9 cellular contexts compared by ENCODE assay signal in the genomic region with DNA sequence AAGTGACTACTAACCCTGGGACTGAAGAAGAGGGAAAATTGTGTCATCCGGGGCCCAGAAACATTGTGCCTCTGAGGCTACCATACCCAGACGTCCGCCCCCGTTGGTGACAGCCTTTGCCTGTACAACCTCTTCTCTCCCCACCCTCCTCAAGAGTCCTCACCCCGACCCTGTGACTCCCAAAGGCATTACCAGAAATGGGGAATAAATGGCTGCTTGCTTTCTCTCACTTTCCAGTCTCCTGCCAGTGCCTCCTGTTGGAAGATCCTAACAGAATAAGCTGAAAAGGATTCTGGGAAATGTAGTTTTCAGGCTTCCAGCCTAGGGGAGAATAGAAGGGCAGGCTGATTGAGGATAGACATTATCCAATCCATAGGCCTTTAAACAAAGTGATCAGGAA. TPM values are rescaled to one million over a fixed set of nuclear protein-coding genes. Genes with fewer than 3 reads are reported as not detected.
DNase-seq lines count a peak whose midpoint lies in the region; ATAC-seq, FAIRE-seq and TF ChIP-seq lines count a peak whose summit lies in the region.
"Had no signal": no experiment of that assay in that cellular context is flagged by ENCODE, and none has a peak within 500 bp of the region (broad histone marks: within the 10 kb centered on the region; RNA-seq: fewer than 3 reads in every experiment).

No MANE protein-coding gene starts in this region.

- H3K79me2 ChIP-seq in K562 (ENCODE audit: control insufficient read depth, insufficient read depth, low read length) = no peaks in the 10 kb centered on the region

- H3K4me3 ChIP-seq in HUES6 (ENCODE audit: low read depth, low read length) (peak overlapping the region; percentile 55), K562 (peak overlapping the region; percentile 27), esophagus muscularis mucosa (peak overlapping the region in 1 of 4 donors; percentile 29)

- H3K9me1 ChIP-seq in K562 (ENCODE audit: control insufficient read depth, insufficient read depth, low read length) = no peaks in the 10 kb centered on the region

- DNase-seq in Ammon's horn (ENCODE audit: low spot score) (peak; percentile 21), K562 (ENCODE audit: extremely low read depth in 1 of 4, low spot score in 3 of 4) (peak; percentile 27 to 38 (median 30)), lung microvascular endothelial cell (ENCODE audit: low read depth in 2 of 2) (peak; percentile 17 to 32), GDM1 (lab: John Stamatoyannopoulos, UW) (no peak), left colon (no peak), esophagus muscularis mucosa (ENCODE audit: extremely low spot score) (no peak)
- DNase-seq: immature natural killer cell had no signal

- in situ Hi-C loops in K562 (cut with MboI) = loop anchor here (10.0 kb wide), 2 partner anchors 194 to 284 kb away; no protein-coding TSS in a partner anchor

- POLR2A ChIA-PET in K562 (lab: Yijun Ruan, JAX) = interaction anchor here (0.6 kb wide), 2 partner anchors 179 to 227 kb away, joined by 3 read pairs; no protein-coding TSS in a partner anchor

- ATAC-seq in K562 (peak; percentile 90), left colon (no peak), HG02763 (IDR thresholded peaks at IDR 0.05; ENCODE audit: unreplicated experiment) (no peak)

- FAIRE-seq in K562 (lab: Jason Lieb, UNC) = peak; percentile 26

- H4K20me1 ChIP-seq in K562 (replicated peaks; ENCODE audit: control insufficient read depth, insufficient read depth, low read length) = no peaks in the 10 kb centered on the region

- H3K9ac ChIP-seq in HUES6 (ENCODE audit: low read length) (no peak overlapping the region), K562 (ENCODE audit: insufficient read depth in 1 of 2, low read depth in 2 of 2, low read length in 2 of 2) (0 out of 4 replicates have a peak overlapping the region, but pooled peaks of 1 of the 2 experiments have one; percentile 21)

- 6% methylated on average over 4 of the region's 5 CpGs for whole genome bisulfite sequencing in K562 (ENCODE audit: insufficient coverage, low coverage, missing lambda C conversion rate)
- 48% methylated on average over 5 of the region's 5 CpGs for WGBS in esophagus muscularis mucosa

- intact Hi-C loops in K562 (cut with micrococcal nuclease) (no loop called here), left colon (cut with DNase I, micrococcal nuclease) (no loop called here), esophagus muscularis mucosa (cut with DNase I) (no loop called here)

- H3K36me3 ChIP-seq in HUES6 (ENCODE audit: control insufficient read depth, insufficient read depth, low read length) (no peaks in the 10 kb centered on the region), K562 (ENCODE audit: control insufficient read depth, insufficient read depth, low read length) (no peaks in the 10 kb centered on the region), esophagus muscularis mucosa (no peaks in the 10 kb centered on the region)

- H3K4me1 ChIP-seq in HUES6 (ENCODE audit: control insufficient read depth, insufficient read depth, low read length) = no peaks in the 10 kb centered on the region
- no peaks in the 10 kb centered on the region for H3K4me1 ChIP-seq in K562 (replicated peaks in 1 of 2; ENCODE audit: control insufficient read depth in 2 of 2, insufficient read depth in 2 of 2, low read length in 2 of 2)
- no peaks in the 10 kb centered on the region for H3K4me1 ChIP-seq in esophagus muscularis mucosa

- BruUV-seq in K562 (replicated peaks; lab: Mats Ljungman, UMichigan) = no TSS peak

- no peak overlapping the region for H3K27ac ChIP-seq in HUES6 (ENCODE audit: low read depth, low read length)
- H3K27ac ChIP-seq in K562 (ENCODE audit: extremely low read depth, low read depth, low read length) = no peak overlapping the region
- H3K27ac ChIP-seq in esophagus muscularis mucosa (replicated peaks in 1 of 4) = no peak overlapping the region

- peak overlapping the region; percentile 62 for H3K4me2 ChIP-seq in K562 (ENCODE audit: insufficient read depth, low read length)

- H3K27me3 ChIP-seq in HUES6 (ENCODE audit: control insufficient read depth, insufficient read depth, low read length) (peaks cover 2% of the 10 kb centered on the region; the same call in 1 of the 2 replicates), K562 (ENCODE audit: control insufficient read depth in 2 of 2, insufficient read depth in 2 of 2, low read length in 2 of 2) (peaks cover 0 to 8% of the 10 kb centered on the region in 2 experiments; a peak in 2 of 5 replicates), esophagus muscularis mucosa (no peaks in the 10 kb centered on the region)

- TF ChIP-seq POLR2A in K562 (conservative IDR thresholded peaks at IDR 0.05) = no peak
- no peak for TF ChIP-seq POLR2A in esophagus muscularis mucosa (IDR thresholded peaks at IDR 0.05; ENCODE audit: low read depth)

- TF ChIP-seq EP300 in K562 (IDR thresholded peaks at IDR 0.05; ENCODE audit: low read length) (no peak), esophagus muscularis mucosa (IDR thresholded peaks at IDR 0.05) (no peak)

- H3K9me3 ChIP-seq in HUES6 (ENCODE audit: control insufficient read depth, insufficient read depth, low read depth, low read length) (no peaks in the 10 kb centered on the region), K562 (replicated peaks; ENCODE audit: control insufficient read depth, insufficient read depth, low read depth, low read length) (no peaks in the 10 kb centered on the region), esophagus muscularis mucosa (no peaks in the 10 kb centered on the region)

- CTCF ChIA-PET in K562 (lab: Yijun Ruan, JAX; ENCODE audit: low intra/inter-chr PET ratio) = no interaction called here

- TF ChIP-seq CTCF in K562 (IDR thresholded peaks at IDR 0.05 in 2 of 3, conservative IDR thresholded peaks at IDR 0.05 in 1 of 3; ENCODE audit: insufficient read depth in 2 of 3, low read depth in 1 of 3, low read length in 3 of 3) = peak in 2 of 3 experiments; percentile 31 to 33; a peak in 2 of 6 replicates
- no peak for TF ChIP-seq CTCF in esophagus muscularis mucosa (IDR thresholded peaks at IDR 0.05)

- TF ChIP-seq RAD21 in K562 (CRISPR knock-in tag; conservative IDR thresholded peaks at IDR 0.05 in 1 of 2, IDR thresholded peaks at IDR 0.05 in 1 of 2) = no peak

- H2AFZ ChIP-seq in K562 (ENCODE audit: low read depth, low read length) = peak overlapping the region; percentile 88

TF ChIP-seq in K562, 482 proteins besides CTCF, POLR2A, EP300 and RAD21 (continues in another document):
- TF ChIP-seq GATA2 (CRISPR knock-in tag; IDR thresholded peaks at IDR 0.05) = no peak
- peak; percentile 65; the same call in 1 of the 2 replicates for TF ChIP-seq DIDO1 (tag; IDR thresholded peaks at IDR 0.05; ENCODE audit: low read depth)
- TF ChIP-seq, protein P1, sequence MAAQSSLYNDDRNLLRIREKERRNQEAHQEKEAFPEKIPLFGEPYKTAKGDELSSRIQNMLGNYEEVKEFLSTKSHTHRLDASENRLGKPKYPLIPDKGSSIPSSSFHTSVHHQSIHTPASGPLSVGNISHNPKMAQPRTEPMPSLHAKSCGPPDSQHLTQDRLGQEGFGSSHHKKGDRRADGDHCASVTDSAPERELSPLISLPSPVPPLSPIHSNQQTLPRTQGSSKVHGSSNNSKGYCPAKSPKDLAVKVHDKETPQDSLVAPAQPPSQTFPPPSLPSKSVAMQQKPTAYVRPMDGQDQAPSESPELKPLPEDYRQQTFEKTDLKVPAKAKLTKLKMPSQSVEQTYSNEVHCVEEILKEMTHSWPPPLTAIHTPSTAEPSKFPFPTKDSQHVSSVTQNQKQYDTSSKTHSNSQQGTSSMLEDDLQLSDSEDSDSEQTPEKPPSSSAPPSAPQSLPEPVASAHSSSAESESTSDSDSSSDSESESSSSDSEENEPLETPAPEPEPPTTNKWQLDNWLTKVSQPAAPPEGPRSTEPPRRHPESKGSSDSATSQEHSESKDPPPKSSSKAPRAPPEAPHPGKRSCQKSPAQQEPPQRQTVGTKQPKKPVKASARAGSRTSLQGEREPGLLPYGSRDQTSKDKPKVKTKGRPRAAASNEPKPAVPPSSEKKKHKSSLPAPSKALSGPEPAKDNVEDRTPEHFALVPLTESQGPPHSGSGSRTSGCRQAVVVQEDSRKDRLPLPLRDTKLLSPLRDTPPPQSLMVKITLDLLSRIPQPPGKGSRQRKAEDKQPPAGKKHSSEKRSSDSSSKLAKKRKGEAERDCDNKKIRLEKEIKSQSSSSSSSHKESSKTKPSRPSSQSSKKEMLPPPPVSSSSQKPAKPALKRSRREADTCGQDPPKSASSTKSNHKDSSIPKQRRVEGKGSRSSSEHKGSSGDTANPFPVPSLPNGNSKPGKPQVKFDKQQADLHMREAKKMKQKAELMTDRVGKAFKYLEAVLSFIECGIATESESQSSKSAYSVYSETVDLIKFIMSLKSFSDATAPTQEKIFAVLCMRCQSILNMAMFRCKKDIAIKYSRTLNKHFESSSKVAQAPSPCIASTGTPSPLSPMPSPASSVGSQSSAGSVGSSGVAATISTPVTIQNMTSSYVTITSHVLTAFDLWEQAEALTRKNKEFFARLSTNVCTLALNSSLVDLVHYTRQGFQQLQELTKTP (IDR thresholded peaks at IDR 0.05; ENCODE audit: low read depth in 1 of 2, partially characterized antibody in 2 of 2) = peak in 1 of 2 experiments; percentile 87
- TF ChIP-seq MTA3 (IDR thresholded peaks at IDR 0.05; ENCODE audit: borderline replicate concordance) = peak; percentile 77

RNA-seq across cellular contexts. Expression of a gene that starts 30.8 kb away (rescaled TPM):
- total RNA-seq in K562 (2011; cell fraction: chromatin; rRNA removed; ENCODE audit: low replicate concordance) = 51.3 and 204 TPM in 2 replicates
- total RNA-seq in K562 (2011; cell fraction: nucleolus; rRNA removed) = 32.4 and 39.9 TPM in 2 replicates
- total RNA-seq in K562 (2011; cell fraction: nucleoplasm; rRNA removed) = 91.8 and 163 TPM in 2 replicates
- 47.5 and 49.0 TPM in 2 replicates for total RNA-seq in K562 (2014; rRNA removed)
- 50.5 and 61.9 TPM in 2 replicates for total RNA-seq in K562 (2014; rRNA removed; fragmentation: Illumina TruSeq; extraction: Trizol)
- 37.0 and 43.3 TPM in 2 replicates for total RNA-seq in K562 (2015; rRNA removed; fragmentation: Illumina TruSeq; extraction: Trizol)
- 50.2 and 57.8 TPM in 2 replicates for total RNA-seq in K562 (2021)
- 84.8 and 95.3 TPM in 2 replicates for polyA plus RNA-seq in K562 (2011; rRNA removed)
- polyA plus RNA-seq in K562 (2011; cell fraction: cytosol; rRNA removed) = 16.1 and 25.6 TPM in 2 replicates
- 127 and 218 TPM in 2 replicates for polyA plus RNA-seq in K562 (2011; cell fraction: nucleus; rRNA removed)
- polyA plus RNA-seq in K562 (2012) = 23.8 and 37.6 TPM in 2 replicates
- polyA plus RNA-seq in K562 (2014; fragmentation: Illumina TruSeq; extraction: Trizol) = 37.4 and 42.2 TPM in 2 replicates
- 10 to 100 TPM; 12.0 to 15.3 TPM for polyA plus RNA-seq in K562 (2014; fragmentation: Nextera tagmentation; extraction: Ambion mirVana)
- 32.6 and 39.1 TPM in 2 replicates for polyA plus RNA-seq in K562 (2014; rRNA removed)
- polyA minus RNA-seq in K562 (2011; rRNA and poly(A)+ RNA removed) = 90.4 and 110 TPM in 2 replicates
- polyA minus RNA-seq in K562 (2011; cell fraction: cytosol; rRNA and poly(A)+ RNA removed) = 23.6 and 34.6 TPM in 2 replicates
- 136 and 212 TPM in 2 replicates for polyA minus RNA-seq in K562 (2011; cell fraction: nucleus; rRNA and poly(A)+ RNA removed)
- 22.2 and 29.8 TPM in 2 replicates for total RNA-seq in lung microvascular endothelial cell
- 10 to 100 TPM; 36.7 to 48.6 TPM for total RNA-seq in left colon
- total RNA-seq in esophagus muscularis mucosa = 10 to 100 TPM; 42.8 to 56.9 (median 53.8) TPM

Comparison
In these comparisons a context has a peak if more than half of its experiments do, and no peak if none do; other contexts are left out.
1. DNase-seq: peak in Ammon's horn (single experiment), K562 (4 of 4) and lung microvascular endothelial cell (2 of 2); none in GDM1 (single experiment), left colon (0 of 2) and esophagus muscularis mucosa (single experiment).
2. CTCF ChIP-seq: peak in K562 (2 of 3); none in esophagus muscularis mucosa (0 of 3).